Comparison of ENCODE assay signal across 1 cellular context in genomic region chr19:6424190-6424938, GRCh38.
TF ChIP-seq lines count a peak whose summit lies in the region.

Gene KHSRP, minus strand, starts transcription at chr19:6424811. Its CDS starts 110 bp downstream, at chr19:6424701.

TF ChIP-seq in K562, 482 proteins besides CTCF, POLR2A, EP300 and RAD21 (continued from another document and continues in another):
- TF ChIP-seq BRF2 (IDR thresholded peaks at IDR 0.05; ENCODE audit: borderline replicate concordance, insufficient read depth, insufficient read length) (no peak), HCFC1 (IDR thresholded peaks at IDR 0.05; ENCODE audit: low read depth, low read length) (peak; percentile 38; the same call in 1 of the 2 replicates), TAF1 (IDR thresholded peaks at IDR 0.05; ENCODE audit: control insufficient read depth, extremely low read depth, insufficient read depth, low read length, severe bottlenecking) (peak; percentile 71), ZNF232 (CRISPR knock-in tag; IDR thresholded peaks at IDR 0.05) (no peak), ZNF445 (CRISPR knock-in tag; IDR thresholded peaks at IDR 0.05; ENCODE audit: low read depth) (no peak), FOXA3 (CRISPR knock-in tag; conservative IDR thresholded peaks at IDR 0.05 in 1 of 2, IDR thresholded peaks at IDR 0.05 in 1 of 2) (no peak), RBM17 (IDR thresholded peaks at IDR 0.05; ENCODE audit: borderline replicate concordance, low read depth, low read length) (no peak), TCF7 (IDR thresholded peaks at IDR 0.05; ENCODE audit: borderline replicate concordance) (no peak; the same call in 1 of the 2 replicates), THRA (IDR thresholded peaks at IDR 0.05) (no peak), DLX4 (CRISPR knock-in tag; IDR thresholded peaks at IDR 0.05) (no peak), NFIX (CRISPR knock-in tag; IDR thresholded peaks at IDR 0.05; ENCODE audit: low read depth) (no peak), ZNF134 (CRISPR knock-in tag; conservative IDR thresholded peaks at IDR 0.05) (no peak), FOXO4 (CRISPR knock-in tag; IDR thresholded peaks at IDR 0.05) (no peak), HMBOX1 (IDR thresholded peaks at IDR 0.05) (no peak), ZBTB2 (IDR thresholded peaks at IDR 0.05) (no peak), SMAD3 (CRISPR knock-in tag; conservative IDR thresholded peaks at IDR 0.05) (no peak), TBL1XR1 (IDR thresholded peaks at IDR 0.05; ENCODE audit: low read length in 2 of 2) (no peak), ZNF408 (CRISPR knock-in tag; IDR thresholded peaks at IDR 0.05; ENCODE audit: low read depth) (no peak), SRSF9 (IDR thresholded peaks at IDR 0.05; ENCODE audit: borderline replicate concordance, low read depth, low read length) (no peak), ZNF184 (CRISPR knock-in tag; IDR thresholded peaks at IDR 0.05) (no peak), DACH1 (IDR thresholded peaks at IDR 0.05; ENCODE audit: partially characterized antibody) (no peak), DIDO1 (tag; IDR thresholded peaks at IDR 0.05; ENCODE audit: low read depth) (no peak), SRSF7 (optimal IDR thresholded peaks at IDR 0.05; ENCODE audit: low read depth, low read length) (no peak), JUND (IDR thresholded peaks at IDR 0.05; ENCODE audit: borderline replicate concordance, low read depth, low read length) (0 out of 2 replicates have a peak, but pooled peaks have one; percentile 18), JUND (tag; IDR thresholded peaks at IDR 0.05; ENCODE audit: borderline replicate concordance, low read depth, low read length) (no peak), SMAD4 (CRISPR knock-in tag; conservative IDR thresholded peaks at IDR 0.05) (0 out of 2 replicates have a peak, but pooled peaks have one; percentile 25), ZNF551 (CRISPR knock-in tag; IDR thresholded peaks at IDR 0.05) (no peak), ZKSCAN1 (IDR thresholded peaks at IDR 0.05; ENCODE audit: low read depth, low read length) (no peak), GABPA (tag; conservative IDR thresholded peaks at IDR 0.05; ENCODE audit: low read depth) (no peak), IRF1 (CRISPR knock-in tag; IDR thresholded peaks at IDR 0.05; ENCODE audit: borderline replicate concordance) (no peak), ZBTB17 (CRISPR knock-in tag; IDR thresholded peaks at IDR 0.05) (no peak), CEBPB (tag; IDR thresholded peaks at IDR 0.05) (no peak), PCBP1 (IDR thresholded peaks at IDR 0.05; ENCODE audit: low read depth, low read length, poor library complexity, severe bottlenecking) (peak; percentile 42), ZNF780A (CRISPR knock-in tag; IDR thresholded peaks at IDR 0.05) (no peak), NR4A1 (CRISPR knock-in tag; IDR thresholded peaks at IDR 0.05) (no peak), NR4A1 (tag; IDR thresholded peaks at IDR 0.05) (no peak), ZNF655 (CRISPR knock-in tag; IDR thresholded peaks at IDR 0.05) (no peak), HDAC3 (IDR thresholded peaks at IDR 0.05; ENCODE audit: borderline replicate concordance, partially characterized antibody) (no peak), MLX (CRISPR knock-in tag; conservative IDR thresholded peaks at IDR 0.05) (no peak), TARDBP (IDR thresholded peaks at IDR 0.05) (no peak), GTF2F1 (IDR thresholded peaks at IDR 0.05; ENCODE audit: low read depth, low read length) (no peak), MXI1 (IDR thresholded peaks at IDR 0.05; ENCODE audit: low read depth, low read length) (0 out of 2 replicates have a peak, but pooled peaks have one; percentile 31), ILF3 (IDR thresholded peaks at IDR 0.05; ENCODE audit: borderline replicate concordance) (no peak), MAFG (tag; conservative IDR thresholded peaks at IDR 0.05) (no peak), RFX1 (IDR thresholded peaks at IDR 0.05) (no peak), ZNF830 (CRISPR knock-in tag; IDR thresholded peaks at IDR 0.05) (no peak), NELFE (IDR thresholded peaks at IDR 0.05; ENCODE audit: insufficient read depth, insufficient read length) (no peak), CBX3 (IDR thresholded peaks at IDR 0.05; ENCODE audit: borderline replicate concordance in 1 of 2, low read length in 2 of 2) (no peak), PKNOX1 (IDR thresholded peaks at IDR 0.05) (no peak), ZNF277 (CRISPR knock-in tag; IDR thresholded peaks at IDR 0.05; ENCODE audit: borderline replicate concordance) (no peak), POLR3A (IDR thresholded peaks at IDR 0.05; ENCODE audit: borderline replicate concordance, extremely low read depth, insufficient read depth, insufficient read length) (no peak), XRCC3 (IDR thresholded peaks at IDR 0.05) (no peak), ZNF143 (CRISPR knock-in tag; IDR thresholded peaks at IDR 0.05) (peak; percentile 77), CBX1 (IDR thresholded peaks at IDR 0.05; ENCODE audit: low read depth) (no peak), ATF4 (CRISPR knock-in tag; IDR thresholded peaks at IDR 0.05) (no peak), FIP1L1 (IDR thresholded peaks at IDR 0.05; ENCODE audit: low read depth, low read length, poor library complexity, severe bottlenecking) (no peak), E2F4 (CRISPR knock-in tag; IDR thresholded peaks at IDR 0.05; ENCODE audit: low read depth) (no peak)
